ENCODE assay signal across 1 cellular context in genomic region chr2:218368150-218368528, GRCh38.
TF ChIP-seq lines count a peak whose summit lies in the region.

No MANE protein-coding gene starts in this region.

TF ChIP-seq in liver, 16 proteins besides CTCF, POLR2A, EP300 and RAD21 (continued from another document):
- no peak for TF ChIP-seq MAX (IDR thresholded peaks at IDR 0.05)
- TF ChIP-seq FOXA2 (IDR thresholded peaks at IDR 0.05), result no peak
- TF ChIP-seq YY1 (IDR thresholded peaks at IDR 0.05), result no peak
- TF ChIP-seq EGR1 (IDR thresholded peaks at IDR 0.05; ENCODE audit: low read depth in 2 of 2), result no peak
